9 cellular contexts compared by ENCODE assay signal in genomic region chrX:20205927-20206708, GRCh38.
DNase-seq lines count a peak whose midpoint lies in the region; ATAC-seq and TF ChIP-seq lines count a peak whose summit lies in the region.
"Had no signal": no experiment of that assay in that cellular context is flagged by ENCODE, and none has a peak within 500 bp of the region (broad histone marks: within the 10 kb centered on the region; RNA-seq: fewer than 3 reads in every experiment).

No MANE protein-coding gene starts in this region.

- ATAC-seq in GM21717 (IDR thresholded peaks at IDR 0.05; ENCODE audit: unreplicated experiment) (peak; percentile 94), HG03457 (IDR thresholded peaks at IDR 0.05; ENCODE audit: unreplicated experiment) (peak; percentile 87), omental fat pad (ENCODE audit: low FRiP score) (peak; percentile 28)

- H3K27ac Mint-ChIP-seq in activated CD4-positive, alpha-beta T cell treated with anti-CD3 and anti-CD28 coated beads, Interleukin-2, amount 10 ng/mL, durations not matched to agents 24 days and 14 days, result peak overlapping the region; percentile 70
- H3K27ac Mint-ChIP-seq in HFFc6, result no peak overlapping the region

- peaks cover 52% of the 10 kb centered on the region for H3K36me3 Mint-ChIP-seq in activated CD4-positive, alpha-beta T cell treated with anti-CD3 and anti-CD28 coated beads, Interleukin-2, amount 10 ng/mL, durations not matched to agents 24 days and 14 days (ENCODE audit: low read depth)
- no peaks in the 10 kb centered on the region for H3K36me3 Mint-ChIP-seq in HFFc6 (ENCODE audit: low read depth)

- no peak overlapping the region for H3K4me3 Mint-ChIP-seq in activated CD4-positive, alpha-beta T cell treated with anti-CD3 and anti-CD28 coated beads, Interleukin-2, amount 10 ng/mL, durations not matched to agents 24 days and 14 days
- H3K4me3 Mint-ChIP-seq in HFFc6, result no peak overlapping the region

- intact Hi-C loops in activated CD4-positive, alpha-beta T cell treated with anti-CD3 and anti-CD28 coated beads, Interleukin-2, amount 10 ng/mL, durations not matched to agents 24 days and 14 days (cut with micrococcal nuclease), result no loop called here

- H3K27me3 Mint-ChIP-seq in activated CD4-positive, alpha-beta T cell treated with anti-CD3 and anti-CD28 coated beads, Interleukin-2, amount 10 ng/mL, durations not matched to agents 24 days and 14 days, result no peaks in the 10 kb centered on the region
- no peaks in the 10 kb centered on the region for H3K27me3 Mint-ChIP-seq in HFFc6 (ENCODE audit: insufficient read depth)

- TF ChIP-seq CTCF in omental fat pad (IDR thresholded peaks at IDR 0.05) (no peak), HFFc6 (IDR thresholded peaks at IDR 0.05) (no peak)

- peaks cover 27% of the 10 kb centered on the region for H3K4me1 Mint-ChIP-seq in activated CD4-positive, alpha-beta T cell treated with anti-CD3 and anti-CD28 coated beads, Interleukin-2, amount 10 ng/mL, durations not matched to agents 24 days and 14 days
- 0 out of 2 replicates have a peak, but pooled peaks cover 4% of the 10 kb centered on the region for H3K4me1 Mint-ChIP-seq in HFFc6 (ENCODE audit: low read depth)

- DNase-seq in activated CD4-positive, alpha-beta T cell treated with anti-CD3 and anti-CD28 coated beads, Interleukin-2, amount 10 ng/mL, durations not matched to agents 24 days and 14 days, result no peak
- DNase-seq in activated CD4-positive, alpha-beta T cell treated with anti-CD3 and anti-CD28 coated beads, Interleukin-2, amount 50 U/mL, for 48 hours, result no peak
- DNase-seq in omental fat pad (ENCODE audit: low spot score), result no peak
- no peak for DNase-seq in midbrain (lab: John Stamatoyannopoulos, UW)
- no peak for DNase-seq in HFFc6
- DNase-seq in NCI-H2171 treated with DMSO at 0.1 percent for 48 hours (lab: John Stamatoyannopoulos, UW), result no peak
- DNase-seq: mammary epithelial cell had no signal

- no peaks in the 10 kb centered on the region for H3K9me3 Mint-ChIP-seq in activated CD4-positive, alpha-beta T cell treated with anti-CD3 and anti-CD28 coated beads, Interleukin-2, amount 10 ng/mL, durations not matched to agents 24 days and 14 days
- no peaks in the 10 kb centered on the region for H3K9me3 Mint-ChIP-seq in HFFc6

Comparison
In these comparisons a context has a peak if more than half of its experiments do, and no peak if none do; other contexts are left out.
1. ATAC-seq: peak in every context shown above with its lines; median percentile 94 in GM21717; 87 in HG03457; 28 in omental fat pad.